ENCODE assay signal across 8 cellular contexts in the genomic region with DNA sequence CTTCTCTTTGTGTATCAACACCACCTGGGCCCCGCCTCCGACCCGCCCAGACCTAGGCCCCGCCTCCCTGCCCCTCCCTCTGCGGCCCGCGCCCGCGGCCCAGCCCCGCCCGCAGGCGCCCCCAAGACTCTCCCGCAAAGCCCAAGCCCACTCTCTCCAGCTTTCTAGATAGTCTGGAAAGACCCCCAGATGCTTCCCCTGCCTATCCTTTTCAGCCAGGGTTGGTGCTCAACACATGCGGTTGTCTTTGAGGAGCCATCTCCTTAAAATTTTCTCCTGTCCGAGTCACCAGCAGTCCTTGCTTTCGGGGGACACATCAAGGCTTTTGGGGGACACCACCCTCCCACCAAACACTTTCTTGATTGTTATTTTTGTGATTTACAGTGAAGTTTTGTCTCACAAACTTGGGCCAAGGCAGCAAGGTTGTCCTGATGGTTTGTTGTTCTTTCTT. TPM values are rescaled to one million over a fixed set of nuclear protein-coding genes. Genes with fewer than 3 reads are reported as not detected.
DNase-seq lines count a peak whose midpoint lies in the region; ATAC-seq and TF ChIP-seq lines count a peak whose summit lies in the region.

No MANE protein-coding gene starts in this region.

- peak overlapping the region; percentile 91 for H3K27ac ChIP-seq in CD4-positive, CD25-positive, alpha-beta regulatory T cell (ENCODE audit: insufficient read depth, low read length, poor library complexity, severe bottlenecking)
- peak overlapping the region; percentile 89 for H3K27ac ChIP-seq in naive thymus-derived CD4-positive, alpha-beta T cell (ENCODE audit: low read depth, low read length)

- peaks cover 17% of the 10 kb centered on the region for H3K27me3 Mint-ChIP-seq in CD4-positive, CD25-positive, alpha-beta regulatory T cell
- H3K27me3 Mint-ChIP-seq in naive thymus-derived CD4-positive, alpha-beta T cell, result peaks cover 0 to 11% (median 0%) of the 10 kb centered on the region in 5 donors

- H3K4me1 ChIP-seq in CD4-positive, CD25-positive, alpha-beta regulatory T cell (ENCODE audit: control insufficient read depth, insufficient read depth, low read length, poor library complexity, severe bottlenecking), result peaks cover 50% of the 10 kb centered on the region
- peaks cover 36 to 38% of the 10 kb centered on the region in 2 donors for H3K4me1 ChIP-seq in naive thymus-derived CD4-positive, alpha-beta T cell (ENCODE audit: control insufficient read depth in 2 of 2, insufficient read depth in 2 of 2, low read length in 2 of 2)

- CTCF ChIA-PET in naive thymus-derived CD4-positive, alpha-beta T cell (lab: Charles Lee), result no interaction called here

- H3K27ac Mint-ChIP-seq in CD4-positive, CD25-positive, alpha-beta regulatory T cell, result peak overlapping the region; percentile 90 to 99 (median 97)
- peak overlapping the region; percentile 91 to 100 (median 96) for H3K27ac Mint-ChIP-seq in naive thymus-derived CD4-positive, alpha-beta T cell

- H3K4me1 Mint-ChIP-seq in CD4-positive, CD25-positive, alpha-beta regulatory T cell, result peaks cover 16 to 63% (median 48%) of the 10 kb centered on the region in 4 donors
- peaks cover 30 to 67% (median 59%) of the 10 kb centered on the region in 7 donors for H3K4me1 Mint-ChIP-seq in naive thymus-derived CD4-positive, alpha-beta T cell

- intact Hi-C loops in naive thymus-derived CD4-positive, alpha-beta T cell (cut with micrococcal nuclease), result loop anchor here (1.0 to 10.0 kb wide), 20 partner anchors 10 to 1334 kb away; partner anchors contain the start of genes RPAP3 (in 2 of the 2), ANO6 (in 1 of the 2) and SCAF11 (in 1 of the 2)

- H3K9me3 Mint-ChIP-seq in CD4-positive, CD25-positive, alpha-beta regulatory T cell, result peaks cover 0 to 2% (median 0%) of the 10 kb centered on the region in 7 donors
- H3K9me3 Mint-ChIP-seq in naive thymus-derived CD4-positive, alpha-beta T cell, result peaks cover 0 to 13% (median 0%) of the 10 kb centered on the region in 11 donors

- no peak for TF ChIP-seq CTCF in LNCaP clone FGC (IDR thresholded peaks at IDR 0.05; ENCODE audit: control insufficient read depth, extremely low read depth, insufficient read depth)
- no peak for TF ChIP-seq CTCF in choroid plexus epithelial cell (conservative IDR thresholded peaks at IDR 0.05; ENCODE audit: low read depth, low read length)

- H3K36me3 Mint-ChIP-seq in CD4-positive, CD25-positive, alpha-beta regulatory T cell, result peaks cover 17% of the 10 kb centered on the region
- peaks cover 0 to 34% (median 21%) of the 10 kb centered on the region in 5 donors for H3K36me3 Mint-ChIP-seq in naive thymus-derived CD4-positive, alpha-beta T cell

- peaks cover 31% of the 10 kb centered on the region for H3K36me3 ChIP-seq in CD4-positive, CD25-positive, alpha-beta regulatory T cell (ENCODE audit: control insufficient read depth, insufficient read depth, low read length)
- peaks cover 0 to 35% (median 10%) of the 10 kb centered on the region in 3 experiments for H3K36me3 ChIP-seq in naive thymus-derived CD4-positive, alpha-beta T cell (ENCODE audit: control insufficient read depth in 2 of 3, insufficient read depth in 3 of 3, low read length in 3 of 3)

- peak overlapping the region; percentile 96 for H3K4me3 ChIP-seq in CD4-positive, CD25-positive, alpha-beta regulatory T cell (ENCODE audit: low read depth, low read length)
- H3K4me3 ChIP-seq in LNCaP clone FGC (ENCODE audit: low read depth, low read length), result peak overlapping the region; percentile 74
- peak overlapping the region; percentile 69 for H3K4me3 ChIP-seq in choroid plexus epithelial cell (ENCODE audit: low read depth, low read length)
- H3K4me3 ChIP-seq in naive thymus-derived CD4-positive, alpha-beta T cell (ENCODE audit: low read length), result peak overlapping the region; percentile 87

- H3K9me3 ChIP-seq in CD4-positive, CD25-positive, alpha-beta regulatory T cell (ENCODE audit: control insufficient read depth in 2 of 2, low read length in 2 of 2), result no peaks in the 10 kb centered on the region
- no peaks in the 10 kb centered on the region for H3K9me3 ChIP-seq in naive thymus-derived CD4-positive, alpha-beta T cell (ENCODE audit: control insufficient read depth in 2 of 3, low read length in 3 of 3)

- POLR2A ChIA-PET in naive thymus-derived CD4-positive, alpha-beta T cell (lab: Charles Lee), result interaction anchor here (0.9 to 3.5 kb wide), 10 partner anchors 9 to 236 kb away, joined by 3 to 29 read pairs (median 4); partner anchors contain the start of gene SLC38A1

- ATAC-seq in CD4-positive, CD25-positive, alpha-beta regulatory T cell (ENCODE audit: low read depth in 2 of 2), result no peak
- no peak for ATAC-seq in naive thymus-derived CD4-positive, alpha-beta T cell
- no peak for ATAC-seq in activated CD4-positive, CD25-positive, alpha-beta regulatory T cell treated with anti-CD3 and anti-CD28 coated beads, Interleukin-2, amount 50 U/mL, for 24 hours

- H3K4me3 Mint-ChIP-seq in CD4-positive, CD25-positive, alpha-beta regulatory T cell, result peak overlapping the region; percentile 94 to 100 (median 98)
- H3K4me3 Mint-ChIP-seq in naive thymus-derived CD4-positive, alpha-beta T cell, result peak overlapping the region; percentile 79 to 99 (median 96)

- no peak for DNase-seq in CD4-positive, CD25-positive, alpha-beta regulatory T cell
- DNase-seq in LNCaP clone FGC (ENCODE audit: low read depth), result no peak
- no peak for DNase-seq in choroid plexus epithelial cell (ENCODE audit: low read depth)
- no peak for DNase-seq in naive thymus-derived CD4-positive, alpha-beta T cell
- DNase-seq in H4 (ENCODE audit: low spot score), result no peak
- DNase-seq in NCI-H774 (lab: John Stamatoyannopoulos, UW), result no peak
- DNase-seq in stimulated activated CD4-positive, alpha-beta T cell treated with anti-CD3 and anti-CD28 coated beads, Interleukin-4, amount 100 ng/mL, for 1 hour, result no peak

- H3K27me3 ChIP-seq in CD4-positive, CD25-positive, alpha-beta regulatory T cell (ENCODE audit: control insufficient read depth, insufficient read depth, low read length), result no peaks in the 10 kb centered on the region
- no peaks in the 10 kb centered on the region for H3K27me3 ChIP-seq in naive thymus-derived CD4-positive, alpha-beta T cell (ENCODE audit: control insufficient read depth in 2 of 2, insufficient read depth in 2 of 2, low read length in 2 of 2)

RNA-seq across cellular contexts. Expression of gene SLC38A2, which starts 0.3 kb away (rescaled TPM):
- 186 TPM for total RNA-seq in CD4-positive, CD25-positive, alpha-beta regulatory T cell
- 100 to 1,000 TPM in 1 of 4 donors, 10 to 100 TPM in 3; 53.0 to 110 (median 80.1) TPM for polyA plus RNA-seq in CD4-positive, CD25-positive, alpha-beta regulatory T cell
- total RNA-seq in naive thymus-derived CD4-positive, alpha-beta T cell, result 100 to 1,000 TPM; 157 to 269 (median 175) TPM
- 100 to 1,000 TPM in 1 of 2 donors, 10 to 100 TPM in 1; 61.5 to 122 TPM for polyA plus RNA-seq in naive thymus-derived CD4-positive, alpha-beta T cell
- total RNA-seq in H4 (2014; rRNA removed; shearing (Covaris generic)), result 203 and 263 TPM in 2 replicates
